18 cellular contexts compared by ENCODE assay signal in genomic region chr16:2828521-2828840, GRCh38. TPM values are rescaled to one million over a fixed set of nuclear protein-coding genes. Genes with fewer than 3 reads are reported as not detected.
DNase-seq lines count a peak whose midpoint lies in the region; ATAC-seq and TF ChIP-seq lines count a peak whose summit lies in the region.
"Had no signal": no experiment of that assay in that cellular context is flagged by ENCODE, and none has a peak within 500 bp of the region (broad histone marks: within the 10 kb centered on the region; RNA-seq: fewer than 3 reads in every experiment).

No MANE protein-coding gene starts in this region.

- intact Hi-C loops in aorta (cut with DNase I), result no loop called here

- H3K14ac ChIP-seq in neuronal stem cell (ENCODE audit: low read length), result no peak overlapping the region

- H3K4ac ChIP-seq in neuronal stem cell (ENCODE audit: low read length), result no peak overlapping the region

- H3K27me3 ChIP-seq in H7 (ENCODE audit: control insufficient read depth, insufficient read depth, low read length) (no peaks in the 10 kb centered on the region), neuronal stem cell (ENCODE audit: control insufficient read depth in 3 of 3, insufficient read depth in 3 of 3, low read depth in 1 of 3, low read length in 3 of 3) (peaks cover 0 to 39% (median 0%) of the 10 kb centered on the region in 3 experiments), aorta (ENCODE audit: control insufficient read depth in 1 of 2, insufficient read depth in 2 of 2, low read length in 1 of 2) (no peaks in the 10 kb centered on the region)

- peaks cover 1% of the 10 kb centered on the region for H3K79me1 ChIP-seq in neuronal stem cell (ENCODE audit: low read depth, low read length)

- H3K9me3 ChIP-seq in neuronal stem cell (replicated peaks in 1 of 2; ENCODE audit: control insufficient read depth in 2 of 2, insufficient read depth in 1 of 2, low read depth in 1 of 2, low read length in 2 of 2) (peaks cover 0 to 2% of the 10 kb centered on the region in 2 donors), aorta (ENCODE audit: control insufficient read depth, low read length) (no peaks in the 10 kb centered on the region)
- H3K9me3 ChIP-seq: Caco-2 had no signal

- DNase-seq in H7, result peak; percentile 35
- no peak for DNase-seq in neuronal stem cell (ENCODE audit: low spot score)
- DNase-seq in aorta, result peak; percentile 11 to 66
- DNase-seq in NCI-H524 (lab: John Stamatoyannopoulos, UW), result no peak
- DNase-seq in NCI-H524 treated with DMSO at 0.1 percent for 48 hours (lab: John Stamatoyannopoulos, UW), result no peak
- DNase-seq: C1 segment of cervical spinal cord; Caco-2; CD4-positive, CD25-positive, alpha-beta regulatory T cell; CD8-positive, alpha-beta T cell; DMS153; DND-41; GOT3; HCEC 1CT had no signal

- H3K23ac ChIP-seq in neuronal stem cell (ENCODE audit: low read depth, low read length, poor library complexity), result peak overlapping the region; percentile 8

- H4K91ac ChIP-seq in neuronal stem cell (ENCODE audit: low read depth, low read length, poor library complexity), result no peak overlapping the region

- no CpG with 5 or more reads among the region's 8 CpGs for WGBS in neuronal stem cell (ENCODE audit: extremely low coverage in 2 of 2, insufficient read length in 2 of 2, insufficient replicate concordance in 1 of 2), 2 donors
- 90 to 91% methylated on average over 8 of the region's 8 CpGs for whole genome bisulfite sequencing in aorta, 2 donors

- no peak overlapping the region for H3K9ac ChIP-seq in neuronal stem cell (ENCODE audit: low read depth, low read length, poor library complexity)

- no peak overlapping the region for H3K18ac ChIP-seq in neuronal stem cell (ENCODE audit: low read length)

- TF ChIP-seq CTCF in VCaP (conservative IDR thresholded peaks at IDR 0.05), result no peak

- no peak overlapping the region for H2BK5ac ChIP-seq in neuronal stem cell (ENCODE audit: low read length)

- H3K36me3 ChIP-seq in H7 (replicated peaks; ENCODE audit: control insufficient read depth, insufficient read depth, low read length), result no peaks in the 10 kb centered on the region
- H3K36me3 ChIP-seq in neuronal stem cell (replicated peaks in 1 of 2; ENCODE audit: control insufficient read depth in 2 of 2, insufficient read depth in 2 of 2, low read length in 2 of 2), result no peaks in the 10 kb centered on the region
- H3K36me3 ChIP-seq in aorta (ENCODE audit: control insufficient read depth in 1 of 2, insufficient read depth in 2 of 2, low read length in 1 of 2), result no peaks in the 10 kb centered on the region

- H2BK15ac ChIP-seq in neuronal stem cell (ENCODE audit: low read length), result no peak overlapping the region

- H3K4me2 ChIP-seq in neuronal stem cell (ENCODE audit: insufficient read depth, low read length, poor library complexity, severe bottlenecking), result no peak overlapping the region

- H2AK5ac ChIP-seq in neuronal stem cell (ENCODE audit: low read depth, low read length), result no peak overlapping the region

- H3K4me1 ChIP-seq in neuronal stem cell (ENCODE audit: control insufficient read depth in 2 of 2, insufficient read depth in 1 of 2, low read depth in 1 of 2, low read length in 2 of 2) (no peaks in the 10 kb centered on the region), aorta (ENCODE audit: control insufficient read depth in 1 of 2, insufficient read depth in 2 of 2, low read length in 2 of 2) (no peaks in the 10 kb centered on the region)
- H3K4me1 ChIP-seq: Caco-2 had no signal

- H3K27ac ChIP-seq in VCaP (peak overlapping the region; percentile 97; the same call in 1 of the 2 replicates), neuronal stem cell (replicated peaks; ENCODE audit: low read length) (no peak overlapping the region), aorta (ENCODE audit: low read depth in 1 of 2, low read length in 2 of 2) (no peak overlapping the region)

- H2AFZ ChIP-seq in neuronal stem cell (ENCODE audit: low read length), result no peak overlapping the region

- no peak overlapping the region for H2BK120ac ChIP-seq in neuronal stem cell (ENCODE audit: low read depth, low read length)

- no peak overlapping the region for H2BK12ac ChIP-seq in neuronal stem cell (ENCODE audit: low read length)

- ATAC-seq in aorta (ENCODE audit: low FRiP score), result no peak
- no peak for ATAC-seq in GM18858 (IDR thresholded peaks at IDR 0.05; ENCODE audit: unreplicated experiment)
- ATAC-seq: CD8-positive, alpha-beta T cell had no signal

- H3K4me3 ChIP-seq in H7 (ENCODE audit: insufficient read depth, low read depth, low read length), result no peak overlapping the region
- no peak overlapping the region for H3K4me3 ChIP-seq in neuronal stem cell (ENCODE audit: low read length in 2 of 2)
- H3K4me3 ChIP-seq in aorta (ENCODE audit: low read length in 2 of 2), result no peak overlapping the region

- H4K8ac ChIP-seq in neuronal stem cell (ENCODE audit: low read depth, low read length), result no peak overlapping the region

RNA-seq across cellular contexts. Expression of gene ZG16B, which starts 1.6 kb away (rescaled TPM):
- not detected in 2 replicates for total RNA-seq in H7 (2014; rRNA removed; shearing (Covaris generic))
- not detected for polyA plus RNA-seq in neuronal stem cell (2013, experiment 1 of 2)
- polyA plus RNA-seq in neuronal stem cell (2013, experiment 2 of 2), result not detected
- under 1 TPM in 1 of 2 donors, not detected in 1; 0.48 TPM for total RNA-seq in aorta
- polyA plus RNA-seq in aorta, result 1 to 10 TPM in 1 of 2 donors, not detected in 1; 4.8 TPM
- total RNA-seq: A673; CD4-positive, CD25-positive, alpha-beta regulatory T cell; CD8-positive, alpha-beta T cell had no signal

RNA-seq across cellular contexts. Expression of gene PRSS21, which starts 11.4 kb away (rescaled TPM):
- total RNA-seq in H7 (2014; rRNA removed; shearing (Covaris generic)), result 0.42 and 1.5 TPM in 2 replicates
- not detected for polyA plus RNA-seq in neuronal stem cell (2013, experiment 1 of 2)
- polyA plus RNA-seq in neuronal stem cell (2013, experiment 2 of 2), result not detected
- not detected for total RNA-seq in aorta
- not detected for polyA plus RNA-seq in aorta
- total RNA-seq: A172; A673; Caco-2; CD4-positive, CD25-positive, alpha-beta regulatory T cell had no signal

RNA-seq across cellular contexts. Expression of gene PRSS22, which starts 29.5 kb away (rescaled TPM):
- 0.80 and 0.85 TPM in 2 replicates for total RNA-seq in H7 (2014; rRNA removed; shearing (Covaris generic))
- not detected for polyA plus RNA-seq in neuronal stem cell (2013, experiment 1 of 2)
- not detected for polyA plus RNA-seq in neuronal stem cell (2013, experiment 2 of 2)
- not detected for total RNA-seq in aorta
- polyA plus RNA-seq in aorta, result 1 to 10 TPM in 1 of 2 donors, under 1 TPM in 1; 0.31 to 1.5 TPM
- total RNA-seq: A172; A673; CD4-positive, CD25-positive, alpha-beta regulatory T cell had no signal
- polyA plus RNA-seq: BJ; CD4-positive, CD25-positive, alpha-beta regulatory T cell had no signal

RNA-seq across cellular contexts. Expression of gene PRSS41, which starts 30.2 kb away (rescaled TPM):
- not detected in 2 replicates for total RNA-seq in H7 (2014; rRNA removed; shearing (Covaris generic))
- polyA plus RNA-seq in neuronal stem cell (2013, experiment 1 of 2), result not detected
- polyA plus RNA-seq in neuronal stem cell (2013, experiment 2 of 2), result not detected
- not detected for total RNA-seq in aorta
- not detected for polyA plus RNA-seq in aorta
- total RNA-seq: A172; A673; Caco-2; CD4-positive, CD25-positive, alpha-beta regulatory T cell; CD8-positive, alpha-beta T cell had no signal
- polyA plus RNA-seq: BJ; CD4-positive, CD25-positive, alpha-beta regulatory T cell had no signal

RNA-seq across cellular contexts. Expression of gene PRSS33, which starts 41.1 kb away (rescaled TPM):
- not detected in 2 replicates for total RNA-seq in H7 (2014; rRNA removed; shearing (Covaris generic))
- polyA plus RNA-seq in neuronal stem cell (2013, experiment 1 of 2), result 2.3 TPM
- 2.2 TPM for polyA plus RNA-seq in neuronal stem cell (2013, experiment 2 of 2)
- total RNA-seq in aorta, result not detected
- under 1 TPM in 1 of 2 donors, not detected in 1; 0.08 TPM for polyA plus RNA-seq in aorta
- total RNA-seq: A673; Caco-2; CD4-positive, CD25-positive, alpha-beta regulatory T cell; CD8-positive, alpha-beta T cell had no signal
- polyA plus RNA-seq: BJ; CD4-positive, CD25-positive, alpha-beta regulatory T cell had no signal

Comparison
In these comparisons a context has a peak if more than half of its experiments do, and no peak if none do; other contexts are left out.
1. DNase-seq: peak in H7 (single experiment) and aorta (2 of 2); none in neuronal stem cell (single experiment), NCI-H524 (0 of 2) and NCI-H524 treated with DMSO at 0.1 percent for 48 hours (single experiment).